ENCODE assay signal across 9 cellular contexts in genomic region chr3:12395349-12396012, GRCh38.
DNase-seq lines count a peak whose midpoint lies in the region; ATAC-seq and TF ChIP-seq lines count a peak whose summit lies in the region.
"Had no signal": no experiment of that assay in that cellular context is flagged by ENCODE, and none has a peak within 500 bp of the region (broad histone marks: within the 10 kb centered on the region; RNA-seq: fewer than 3 reads in every experiment).

No MANE protein-coding gene starts in this region.

- no peaks in the 10 kb centered on the region for H3K36me3 ChIP-seq in gastroesophageal sphincter

- TF ChIP-seq CTCF in gastroesophageal sphincter (IDR thresholded peaks at IDR 0.05) = no peak

- no peaks in the 10 kb centered on the region for H3K4me1 ChIP-seq in gastroesophageal sphincter

- no peaks in the 10 kb centered on the region for H3K9me3 Mint-ChIP-seq in IgD-negative memory B cell

- 72 to 76% methylated on average over 5 of the region's 5 CpGs for WGBS in gastroesophageal sphincter (ENCODE audit: low coverage in 1 of 2), 2 donors

- peaks cover 9% of the 10 kb centered on the region for H3K27me3 ChIP-seq in gastroesophageal sphincter

- no peaks in the 10 kb centered on the region for H3K27me3 Mint-ChIP-seq in IgD-negative memory B cell

- H3K4me3 ChIP-seq in gastroesophageal sphincter = no peak overlapping the region

- no peaks in the 10 kb centered on the region for H3K9me3 ChIP-seq in gastroesophageal sphincter

- ATAC-seq in GM18519 (IDR thresholded peaks at IDR 0.05; ENCODE audit: low FRiP score, unreplicated experiment) = peak; percentile 92
- ATAC-seq in GM21723 (IDR thresholded peaks at IDR 0.05; ENCODE audit: unreplicated experiment) = peak; percentile 98
- no peak for ATAC-seq in gastroesophageal sphincter

- no peak for TF ChIP-seq POLR2A in gastroesophageal sphincter (IDR thresholded peaks at IDR 0.05)

- H3K4me1 Mint-ChIP-seq in IgD-negative memory B cell = peaks cover 16 to 36% (median 31%) of the 10 kb centered on the region in 3 donors

- H3K4me3 Mint-ChIP-seq in IgD-negative memory B cell = peak overlapping the region; percentile 69 to 87 (median 82)

- peak; percentile 18 for DNase-seq in germinal center (ENCODE audit: low spot score)
- DNase-seq in NCI-H510A treated with DMSO at 0.1 percent for 48 hours (lab: John Stamatoyannopoulos, UW) = no peak
- DNase-seq in HuH-7.5 (ENCODE audit: low spot score) = no peak
- DNase-seq in NCI-H526 treated with DMSO at 0.1 percent for 48 hours (lab: John Stamatoyannopoulos, UW) = no peak
- DNase-seq: Kasumi-1 had no signal

- H3K36me3 Mint-ChIP-seq in IgD-negative memory B cell = no peaks in the 10 kb centered on the region

- H3K27ac Mint-ChIP-seq in IgD-negative memory B cell = peak overlapping the region in 2 of 3 donors; percentile 8 to 41

- no peak for TF ChIP-seq EP300 in gastroesophageal sphincter (IDR thresholded peaks at IDR 0.05)

- no peak overlapping the region for H3K27ac ChIP-seq in gastroesophageal sphincter
